Comparison of ENCODE assay signal across 35 cellular contexts in genomic region chr2:17550907-17551306, GRCh38. TPM values are rescaled to one million over a fixed set of nuclear protein-coding genes. Genes with fewer than 3 reads are reported as not detected.
"Had no signal": no experiment of that assay in that cellular context is flagged by ENCODE, and none has a peak within 500 bp of the region (broad histone marks: within the 10 kb centered on the region; RNA-seq: fewer than 3 reads in every experiment).

No MANE protein-coding gene starts in this region.

- H3K4me1 ChIP-seq: esophagus muscularis mucosa, gastroesophageal sphincter, heart right ventricle had no signal

- H3K27ac Mint-ChIP-seq: activated CD4-positive, alpha-beta memory T cell treated with anti-CD3 and anti-CD28 coated beads, Interleukin-2, amount 10 ng/mL, durations not matched to agents 7 days and 5 days; activated CD4-positive, alpha-beta T cell treated with anti-CD3 and anti-CD28 coated beads, Interleukin-2, amount 10 ng/mL, durations not matched to agents 7 days and 5 days; activated naive CD8-positive, alpha-beta T cell; activated T-helper 17 cell treated with anti-CD3 and anti-CD28 coated beads, Interleukin-2, amount 50 U/mL, for 72 hours; T-helper 17 cell; T-helper 2 cell treated with Interferon-gamma antibody and Interleukin-4, amounts not matched to agents 5 μg/mL and 100 μg/mL, for 36 hours had no signal

- H3K4me3 ChIP-seq: esophagus muscularis mucosa, gastroesophageal sphincter, heart right ventricle had no signal

- H3K36me3 Mint-ChIP-seq: activated naive CD8-positive, alpha-beta T cell had no signal

- H3K27ac ChIP-seq: brain microvascular endothelial cell, esophagus muscularis mucosa, gastroesophageal sphincter, heart right ventricle had no signal

- H3K9me3 Mint-ChIP-seq: activated CD4-positive, alpha-beta memory T cell treated with anti-CD3 and anti-CD28 coated beads, Interleukin-2, amount 10 ng/mL, durations not matched to agents 7 days and 5 days; activated CD4-positive, alpha-beta T cell treated with anti-CD3 and anti-CD28 coated beads, Interleukin-2, amount 10 ng/mL, durations not matched to agents 7 days and 5 days; activated T-cell treated with anti-CD3 and anti-CD28 coated beads, Interleukin-2, amount 50 U/mL, for 4 hours; T-helper 2 cell treated with Interferon-gamma antibody and Interleukin-4, amounts not matched to agents 5 μg/mL and 100 μg/mL, for 36 hours had no signal

- H3K36me3 ChIP-seq: brain microvascular endothelial cell, esophagus muscularis mucosa, gastroesophageal sphincter, heart right ventricle had no signal

- H3K27me3 Mint-ChIP-seq: activated CD4-positive, alpha-beta memory T cell treated with anti-CD3 and anti-CD28 coated beads, Interleukin-2, amount 10 ng/mL, durations not matched to agents 7 days and 5 days had no signal

- H3K4me1 Mint-ChIP-seq: activated CD4-positive, alpha-beta memory T cell treated with anti-CD3 and anti-CD28 coated beads, Interleukin-2, amount 10 ng/mL, durations not matched to agents 7 days and 5 days; activated CD4-positive, alpha-beta T cell treated with anti-CD3 and anti-CD28 coated beads, Interleukin-2, amount 10 ng/mL, durations not matched to agents 7 days and 5 days; activated T-helper 17 cell treated with anti-CD3 and anti-CD28 coated beads, Interleukin-2, amount 50 U/mL, for 72 hours; central memory CD8-positive, alpha-beta T cell; T-helper 17 cell had no signal

- DNase-seq: activated CD4-positive, alpha-beta memory T cell treated with anti-CD3 and anti-CD28 coated beads, Interleukin-2, amount 10 ng/mL, durations not matched to agents 7 days and 5 days; activated CD4-positive, alpha-beta T cell treated with anti-CD3 and anti-CD28 coated beads for 1 hour; activated CD4-positive, alpha-beta T cell treated with anti-CD3 and anti-CD28 coated beads for 4 hours; activated CD4-positive, alpha-beta T cell treated with anti-CD3 and anti-CD28 coated beads, Interleukin-2, amount 10 ng/mL, durations not matched to agents 7 days and 5 days; activated CD4-positive, alpha-beta T cell treated with anti-CD3 and anti-CD28 coated beads, Interleukin-2, amount 50 U/mL, for 4 hours; activated CD8-positive, alpha-beta memory T cell treated with anti-CD3 and anti-CD28 coated beads for 24 hours; activated effector memory CD4-positive, alpha-beta T cell treated with Interleukin-2 at 50 U/mL for 16 hours; activated gamma-delta T cell treated with Interleukin-2 at 50 U/mL for 16 hours; activated naive CD4-positive, alpha-beta T cell treated with anti-CD3 and anti-CD28 coated beads, Interleukin-2, amount 50 U/mL, for 16 hours; activated naive CD4-positive, alpha-beta T cell treated with Interleukin-2 at 50 U/mL for 16 hours; activated T-cell treated with anti-CD3 and anti-CD28 coated beads, Interleukin-2, amount 50 U/mL, for 4 hours; amniotic stem cell; anterior cingulate cortex; brain microvascular endothelial cell; cortex of kidney; dermis blood vessel endothelial cell; effector CD8-positive, alpha-beta T cell; foreskin melanocyte; heart right ventricle; T-helper 1 cell; T-helper 17 cell; T1000 had no signal

- H3K27me3 ChIP-seq: brain microvascular endothelial cell, esophagus muscularis mucosa, gastroesophageal sphincter had no signal

- FAIRE-seq: astrocyte, bronchial epithelial cell, endometrium, endothelial cell of umbilical vein had no signal

- H3K4me3 Mint-ChIP-seq: activated CD4-positive, alpha-beta memory T cell treated with anti-CD3 and anti-CD28 coated beads, Interleukin-2, amount 10 ng/mL, durations not matched to agents 7 days and 5 days; activated CD4-positive, alpha-beta T cell treated with anti-CD3 and anti-CD28 coated beads, Interleukin-2, amount 10 ng/mL, durations not matched to agents 7 days and 5 days; activated naive CD8-positive, alpha-beta T cell; activated T-cell treated with anti-CD3 and anti-CD28 coated beads, Interleukin-2, amount 50 U/mL, for 4 hours; activated T-helper 17 cell treated with anti-CD3 and anti-CD28 coated beads, Interleukin-2, amount 50 U/mL, for 72 hours; central memory CD8-positive, alpha-beta T cell; T-helper 17 cell; T-helper 2 cell treated with Interferon-gamma antibody and Interleukin-4, amounts not matched to agents 5 μg/mL and 100 μg/mL, for 36 hours had no signal

- H3K9me3 ChIP-seq: esophagus muscularis mucosa, gastroesophageal sphincter, heart right ventricle had no signal

- ATAC-seq: activated T-cell treated with anti-CD3 and anti-CD28 coated beads, Interleukin-2, amount 50 U/mL, for 4 hours; activated T-helper 17 cell treated with anti-CD3 and anti-CD28 coated beads, Interleukin-2, amount 50 U/mL, for 72 hours; gastroesophageal sphincter; heart right ventricle; T-helper 17 cell had no signal

RNA-seq across cellular contexts. Expression of gene VSNL1, which starts 10.4 kb away (rescaled TPM):
- total RNA-seq: activated CD4-positive, alpha-beta memory T cell treated with anti-CD3 and anti-CD28 coated beads, Interleukin-2, amount 10 ng/mL, durations not matched to agents 7 days and 5 days; activated CD4-positive, alpha-beta T cell treated with anti-CD3 and anti-CD28 coated beads, Interleukin-2, amount 10 ng/mL, durations not matched to agents 7 days and 5 days; activated T-cell treated with anti-CD3 and anti-CD28 coated beads, Interleukin-2, amount 50 U/mL, for 4 hours; activated T-helper 17 cell treated with anti-CD3 and anti-CD28 coated beads, Interleukin-2, amount 50 U/mL, for 72 hours; dermis blood vessel endothelial cell; endothelial cell of umbilical vein; epithelial cell of proximal tubule; glomerular endothelial cell; T-helper 17 cell had no signal
- polyA plus RNA-seq: endothelial cell of umbilical vein had no signal

RNA-seq across cellular contexts. Expression of gene RAD51AP2, which starts 32.7 kb away (rescaled TPM):
- total RNA-seq: activated CD4-positive, alpha-beta memory T cell treated with anti-CD3 and anti-CD28 coated beads, Interleukin-2, amount 10 ng/mL, durations not matched to agents 7 days and 5 days; activated CD4-positive, alpha-beta T cell treated with anti-CD3 and anti-CD28 coated beads, Interleukin-2, amount 10 ng/mL, durations not matched to agents 7 days and 5 days; activated T-cell treated with anti-CD3 and anti-CD28 coated beads, Interleukin-2, amount 50 U/mL, for 4 hours; activated T-helper 17 cell treated with anti-CD3 and anti-CD28 coated beads, Interleukin-2, amount 50 U/mL, for 72 hours; astrocyte; bronchial epithelial cell; dermis blood vessel endothelial cell; endothelial cell of umbilical vein; epithelial cell of proximal tubule; esophagus muscularis mucosa; glomerular endothelial cell; T-helper 17 cell had no signal
- polyA plus RNA-seq: adipose tissue, endothelial cell of umbilical vein had no signal
